Comparison of ENCODE assay signal across 8 cellular contexts in genomic region chr4:12672320-12672719, GRCh38.
"Had no signal": no experiment of that assay in that cellular context is flagged by ENCODE, and none has a peak within 500 bp of the region (broad histone marks: within the 10 kb centered on the region; RNA-seq: fewer than 3 reads in every experiment).

No MANE protein-coding gene starts in this region.

- H3K4me3 ChIP-seq: GM23248, GM23338, HAP-1 had no signal

- H3K9ac ChIP-seq: GM23248 had no signal

- H3K36me3 ChIP-seq: HAP-1 had no signal

- H3K4me2 ChIP-seq: GM23338 had no signal

- H3K27ac ChIP-seq: GM23248 had no signal

- H3K9me3 ChIP-seq: HAP-1 had no signal

- H2AFZ ChIP-seq: GM23248, GM23338 had no signal

- DNase-seq: GM23248, GOT3, H7, H9, HCEC 1CT, HFFc6 had no signal
